Comparison of ENCODE assay signal across 1 cellular context in the genomic region with DNA sequence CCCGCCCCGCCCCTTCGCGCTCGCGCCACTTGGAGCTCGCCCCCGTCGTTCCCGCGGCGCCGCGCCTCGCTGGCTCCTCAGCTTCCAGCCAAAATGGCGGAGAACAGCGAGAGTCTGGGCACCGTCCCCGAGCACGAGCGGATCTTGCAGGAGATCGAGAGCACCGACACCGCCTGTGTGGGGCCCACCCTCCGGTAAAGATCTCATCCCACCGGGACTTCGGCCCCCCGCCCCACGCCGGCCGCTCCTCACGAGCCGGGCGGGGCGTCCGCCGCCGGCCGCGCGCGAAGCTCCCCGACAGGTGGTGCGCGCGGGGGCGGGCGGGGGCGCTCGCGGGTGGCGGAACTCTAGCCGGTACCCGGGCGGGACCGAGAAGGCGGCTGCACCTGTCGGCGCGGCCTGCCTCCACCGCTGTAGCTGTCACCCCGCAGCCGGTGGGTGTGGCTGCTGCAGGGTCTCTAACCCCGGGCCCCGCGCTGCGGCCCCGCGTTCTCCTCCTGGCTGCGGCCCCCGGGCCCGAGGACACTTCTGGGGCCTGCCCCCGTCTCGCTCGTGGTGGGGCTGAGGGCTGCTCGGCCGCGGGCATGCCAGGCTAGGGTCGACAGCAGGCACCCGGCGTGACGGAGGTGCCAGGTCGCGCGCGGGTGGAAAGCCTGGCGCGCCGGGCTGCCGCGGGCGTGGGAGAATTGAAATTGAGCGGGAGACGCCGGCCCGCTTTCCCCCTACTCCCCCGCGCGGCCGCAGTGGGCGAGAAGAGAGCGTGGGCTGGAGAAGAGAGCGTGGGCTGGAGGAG.
TF ChIP-seq lines count a peak whose summit lies in the region.

A gene with protein sequence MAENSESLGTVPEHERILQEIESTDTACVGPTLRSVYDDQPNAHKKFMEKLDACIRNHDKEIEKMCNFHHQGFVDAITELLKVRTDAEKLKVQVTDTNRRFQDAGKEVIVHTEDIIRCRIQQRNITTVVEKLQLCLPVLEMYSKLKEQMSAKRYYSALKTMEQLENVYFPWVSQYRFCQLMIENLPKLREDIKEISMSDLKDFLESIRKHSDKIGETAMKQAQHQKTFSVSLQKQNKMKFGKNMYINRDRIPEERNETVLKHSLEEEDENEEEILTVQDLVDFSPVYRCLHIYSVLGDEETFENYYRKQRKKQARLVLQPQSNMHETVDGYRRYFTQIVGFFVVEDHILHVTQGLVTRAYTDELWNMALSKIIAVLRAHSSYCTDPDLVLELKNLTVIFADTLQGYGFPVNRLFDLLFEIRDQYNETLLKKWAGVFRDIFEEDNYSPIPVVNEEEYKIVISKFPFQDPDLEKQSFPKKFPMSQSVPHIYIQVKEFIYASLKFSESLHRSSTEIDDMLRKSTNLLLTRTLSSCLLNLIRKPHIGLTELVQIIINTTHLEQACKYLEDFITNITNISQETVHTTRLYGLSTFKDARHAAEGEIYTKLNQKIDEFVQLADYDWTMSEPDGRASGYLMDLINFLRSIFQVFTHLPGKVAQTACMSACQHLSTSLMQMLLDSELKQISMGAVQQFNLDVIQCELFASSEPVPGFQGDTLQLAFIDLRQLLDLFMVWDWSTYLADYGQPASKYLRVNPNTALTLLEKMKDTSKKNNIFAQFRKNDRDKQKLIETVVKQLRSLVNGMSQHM (plus strand): TSS at position 80 of the 793 bp plus-strand sequence. CDS start 14 bp downstream, at position 94.

TF ChIP-seq in K562, 482 proteins besides CTCF, POLR2A, EP300 and RAD21 (continued from another document and continues in another):
- TF ChIP-seq ZBTB2 (IDR thresholded peaks at IDR 0.05) (no peak), SIN3A (IDR thresholded peaks at IDR 0.05; ENCODE audit: borderline replicate concordance in 2 of 2, control insufficient read depth in 1 of 2, low read depth in 2 of 2, low read length in 2 of 2) (peak in 1 of 2 experiments; percentile 34; a peak in 1 of 4 replicates), ZC3H11A (IDR thresholded peaks at IDR 0.05; ENCODE audit: low read depth, low read length) (no peak), NFE2L1 (tag; IDR thresholded peaks at IDR 0.05; ENCODE audit: borderline replicate concordance, low read depth) (no peak), GTF2F1 (IDR thresholded peaks at IDR 0.05; ENCODE audit: low read depth, low read length) (no peak), SP2 (IDR thresholded peaks at IDR 0.05; ENCODE audit: extremely low read depth, low read depth, low read length, poor library complexity, severe bottlenecking) (no peak), KDM2B (CRISPR knock-in tag; IDR thresholded peaks at IDR 0.05) (no peak), NCOA2 (IDR thresholded peaks at IDR 0.05; ENCODE audit: partially characterized antibody in 2 of 2) (no peak), DMBX1 (CRISPR knock-in tag; IDR thresholded peaks at IDR 0.05; ENCODE audit: borderline replicate concordance) (no peak), FOXJ3 (CRISPR knock-in tag; IDR thresholded peaks at IDR 0.05) (no peak), TAF7 (tag; IDR thresholded peaks at IDR 0.05) (no peak), RHOXF2B (CRISPR knock-in tag; conservative IDR thresholded peaks at IDR 0.05) (no peak), ZNF75A (CRISPR knock-in tag; IDR thresholded peaks at IDR 0.05) (no peak), POLR3A (IDR thresholded peaks at IDR 0.05; ENCODE audit: borderline replicate concordance, extremely low read depth, insufficient read depth, insufficient read length) (no peak), HNRNPLL (IDR thresholded peaks at IDR 0.05; ENCODE audit: low read depth, low read length, poor library complexity, severe bottlenecking) (no peak), BRD4 (IDR thresholded peaks at IDR 0.05) (no peak), NCOA1 (IDR thresholded peaks at IDR 0.05; ENCODE audit: low read depth) (no peak), HCFC1 (IDR thresholded peaks at IDR 0.05; ENCODE audit: low read depth, low read length) (peak; percentile 29; the same call in 1 of the 2 replicates), HNRNPL (IDR thresholded peaks at IDR 0.05; ENCODE audit: low read depth, low read length) (0 out of 2 replicates have a peak, but pooled peaks have one; percentile 48), ETV1 (tag; conservative IDR thresholded peaks at IDR 0.05; ENCODE audit: low read depth) (no peak), ZNF121 (CRISPR knock-in tag; conservative IDR thresholded peaks at IDR 0.05) (no peak), TEAD1 (CRISPR knock-in tag; IDR thresholded peaks at IDR 0.05) (peak in 1 of 2 experiments; percentile 43; a peak in 1 of 4 replicates), SIRT6 (IDR thresholded peaks at IDR 0.05; ENCODE audit: low read depth, low read length) (no peak), ZNF696 (CRISPR knock-in tag; conservative IDR thresholded peaks at IDR 0.05) (no peak), TRIM28 (IDR thresholded peaks at IDR 0.05) (no peak), E2F4 (CRISPR knock-in tag; IDR thresholded peaks at IDR 0.05; ENCODE audit: low read depth) (no peak), L3MBTL2 (IDR thresholded peaks at IDR 0.05) (peak; percentile 19; the same call in 1 of the 2 replicates), BDP1 (IDR thresholded peaks at IDR 0.05; ENCODE audit: insufficient read depth, insufficient read length) (no peak), JUND (IDR thresholded peaks at IDR 0.05; ENCODE audit: borderline replicate concordance, low read depth, low read length) (no peak), JUND (tag; IDR thresholded peaks at IDR 0.05; ENCODE audit: borderline replicate concordance, low read depth, low read length) (no peak), SRSF1 (IDR thresholded peaks at IDR 0.05; ENCODE audit: low read depth, low read length) (no peak), ZBTB43 (CRISPR knock-in tag; IDR thresholded peaks at IDR 0.05) (no peak), LCOR (CRISPR knock-in tag; IDR thresholded peaks at IDR 0.05) (no peak), RBM14 (IDR thresholded peaks at IDR 0.05; ENCODE audit: borderline replicate concordance, insufficient read depth, low read depth, low read length) (no peak), HOXB6 (CRISPR knock-in tag; IDR thresholded peaks at IDR 0.05; ENCODE audit: borderline replicate concordance) (no peak), ASH1L (IDR thresholded peaks at IDR 0.05; ENCODE audit: borderline replicate concordance, low read depth, partially characterized antibody) (no peak), SNIP1 (IDR thresholded peaks at IDR 0.05; ENCODE audit: low read depth) (no peak), BMI1 (IDR thresholded peaks at IDR 0.05; ENCODE audit: low read length) (no peak), ZNF12 (CRISPR knock-in tag; IDR thresholded peaks at IDR 0.05) (no peak), ZNF280B (CRISPR knock-in tag; IDR thresholded peaks at IDR 0.05) (no peak), RBM17 (IDR thresholded peaks at IDR 0.05; ENCODE audit: borderline replicate concordance, low read depth, low read length) (no peak), CHD2 (IDR thresholded peaks at IDR 0.05; ENCODE audit: low read depth, low read length) (no peak)
- TF ChIP-seq, protein P1, sequence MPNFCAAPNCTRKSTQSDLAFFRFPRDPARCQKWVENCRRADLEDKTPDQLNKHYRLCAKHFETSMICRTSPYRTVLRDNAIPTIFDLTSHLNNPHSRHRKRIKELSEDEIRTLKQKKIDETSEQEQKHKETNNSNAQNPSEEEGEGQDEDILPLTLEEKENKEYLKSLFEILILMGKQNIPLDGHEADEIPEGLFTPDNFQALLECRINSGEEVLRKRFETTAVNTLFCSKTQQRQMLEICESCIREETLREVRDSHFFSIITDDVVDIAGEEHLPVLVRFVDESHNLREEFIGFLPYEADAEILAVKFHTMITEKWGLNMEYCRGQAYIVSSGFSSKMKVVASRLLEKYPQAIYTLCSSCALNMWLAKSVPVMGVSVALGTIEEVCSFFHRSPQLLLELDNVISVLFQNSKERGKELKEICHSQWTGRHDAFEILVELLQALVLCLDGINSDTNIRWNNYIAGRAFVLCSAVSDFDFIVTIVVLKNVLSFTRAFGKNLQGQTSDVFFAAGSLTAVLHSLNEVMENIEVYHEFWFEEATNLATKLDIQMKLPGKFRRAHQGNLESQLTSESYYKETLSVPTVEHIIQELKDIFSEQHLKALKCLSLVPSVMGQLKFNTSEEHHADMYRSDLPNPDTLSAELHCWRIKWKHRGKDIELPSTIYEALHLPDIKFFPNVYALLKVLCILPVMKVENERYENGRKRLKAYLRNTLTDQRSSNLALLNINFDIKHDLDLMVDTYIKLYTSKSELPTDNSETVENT (CRISPR knock-in tag; IDR thresholded peaks at IDR 0.05): no peak
- TF ChIP-seq, protein P2, sequence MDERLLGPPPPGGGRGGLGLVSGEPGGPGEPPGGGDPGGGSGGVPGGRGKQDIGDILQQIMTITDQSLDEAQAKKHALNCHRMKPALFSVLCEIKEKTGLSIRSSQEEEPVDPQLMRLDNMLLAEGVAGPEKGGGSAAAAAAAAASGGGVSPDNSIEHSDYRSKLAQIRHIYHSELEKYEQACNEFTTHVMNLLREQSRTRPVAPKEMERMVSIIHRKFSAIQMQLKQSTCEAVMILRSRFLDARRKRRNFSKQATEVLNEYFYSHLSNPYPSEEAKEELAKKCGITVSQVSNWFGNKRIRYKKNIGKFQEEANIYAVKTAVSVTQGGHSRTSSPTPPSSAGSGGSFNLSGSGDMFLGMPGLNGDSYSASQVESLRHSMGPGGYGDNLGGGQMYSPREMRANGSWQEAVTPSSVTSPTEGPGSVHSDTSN (CRISPR knock-in tag; IDR thresholded peaks at IDR 0.05; ENCODE audit: low read depth): no peak
- TF ChIP-seq, protein P2 (tag; conservative IDR thresholded peaks at IDR 0.05; ENCODE audit: low read depth): no peak
- TF ChIP-seq, protein P3, sequence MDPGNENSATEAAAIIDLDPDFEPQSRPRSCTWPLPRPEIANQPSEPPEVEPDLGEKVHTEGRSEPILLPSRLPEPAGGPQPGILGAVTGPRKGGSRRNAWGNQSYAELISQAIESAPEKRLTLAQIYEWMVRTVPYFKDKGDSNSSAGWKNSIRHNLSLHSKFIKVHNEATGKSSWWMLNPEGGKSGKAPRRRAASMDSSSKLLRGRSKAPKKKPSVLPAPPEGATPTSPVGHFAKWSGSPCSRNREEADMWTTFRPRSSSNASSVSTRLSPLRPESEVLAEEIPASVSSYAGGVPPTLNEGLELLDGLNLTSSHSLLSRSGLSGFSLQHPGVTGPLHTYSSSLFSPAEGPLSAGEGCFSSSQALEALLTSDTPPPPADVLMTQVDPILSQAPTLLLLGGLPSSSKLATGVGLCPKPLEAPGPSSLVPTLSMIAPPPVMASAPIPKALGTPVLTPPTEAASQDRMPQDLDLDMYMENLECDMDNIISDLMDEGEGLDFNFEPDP (CRISPR knock-in tag; IDR thresholded peaks at IDR 0.05): no peak
- TF ChIP-seq, protein P4, sequence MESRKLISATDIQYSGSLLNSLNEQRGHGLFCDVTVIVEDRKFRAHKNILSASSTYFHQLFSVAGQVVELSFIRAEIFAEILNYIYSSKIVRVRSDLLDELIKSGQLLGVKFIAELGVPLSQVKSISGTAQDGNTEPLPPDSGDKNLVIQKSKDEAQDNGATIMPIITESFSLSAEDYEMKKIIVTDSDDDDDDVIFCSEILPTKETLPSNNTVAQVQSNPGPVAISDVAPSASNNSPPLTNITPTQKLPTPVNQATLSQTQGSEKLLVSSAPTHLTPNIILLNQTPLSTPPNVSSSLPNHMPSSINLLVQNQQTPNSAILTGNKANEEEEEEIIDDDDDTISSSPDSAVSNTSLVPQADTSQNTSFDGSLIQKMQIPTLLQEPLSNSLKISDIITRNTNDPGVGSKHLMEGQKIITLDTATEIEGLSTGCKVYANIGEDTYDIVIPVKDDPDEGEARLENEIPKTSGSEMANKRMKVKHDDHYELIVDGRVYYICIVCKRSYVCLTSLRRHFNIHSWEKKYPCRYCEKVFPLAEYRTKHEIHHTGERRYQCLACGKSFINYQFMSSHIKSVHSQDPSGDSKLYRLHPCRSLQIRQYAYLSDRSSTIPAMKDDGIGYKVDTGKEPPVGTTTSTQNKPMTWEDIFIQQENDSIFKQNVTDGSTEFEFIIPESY (CRISPR knock-in tag; IDR thresholded peaks at IDR 0.05): no peak
